Comparison of ENCODE assay signal across 1 cellular context in the genomic region with DNA sequence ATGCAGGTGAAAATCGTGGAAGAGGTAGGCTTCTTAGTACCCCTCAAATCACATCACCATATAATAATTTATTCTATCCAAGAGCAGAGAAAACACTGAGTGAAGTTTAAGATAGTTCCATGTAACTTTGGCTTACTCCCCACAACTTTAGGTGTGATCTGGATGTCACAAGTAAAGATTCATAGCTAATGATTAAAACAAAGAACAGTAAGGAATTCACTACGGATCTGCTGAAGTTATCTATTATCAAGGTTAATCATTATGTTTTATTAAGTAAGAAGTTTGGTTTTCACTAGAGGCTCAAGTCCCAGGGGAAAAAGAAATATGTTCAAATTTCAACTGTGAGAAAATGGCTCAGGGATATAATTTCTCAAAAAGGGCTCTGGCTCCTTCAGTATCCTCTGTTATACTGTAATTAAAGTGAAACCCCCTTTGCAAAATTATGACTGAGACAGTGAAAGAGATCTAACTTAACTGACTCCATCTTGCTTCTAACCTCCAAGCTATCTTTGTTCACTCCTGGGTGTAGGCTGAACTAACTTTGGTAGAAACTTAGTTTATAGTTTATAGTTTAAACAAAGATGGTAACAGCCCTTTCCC.
TF ChIP-seq lines count a peak whose summit lies in the region.

No MANE protein-coding gene starts in this region.

TF ChIP-seq in GM12878, 131 proteins besides CTCF, POLR2A, EP300 and RAD21 (continued from another document):
- no peak for TF ChIP-seq JUND (IDR thresholded peaks at IDR 0.05; ENCODE audit: low read depth, low read length)
TF ChIP-seq in GM12878: peak in this region for 4.
